In genomic region chr10:68989317-68989990, GRCh38 we compare ENCODE assay signal across 1 cellular context.
TF ChIP-seq lines count a peak whose summit lies in the region.

No MANE protein-coding gene starts in this region.

TF ChIP-seq in K562, 482 proteins besides CTCF, POLR2A, EP300 and RAD21 (continued from another document):
- 0 out of 2 replicates have a peak, but pooled peaks have one; percentile 28 for TF ChIP-seq HDGF (IDR thresholded peaks at IDR 0.05)
- 0 out of 2 replicates have a peak, but pooled peaks have one; percentile 15 for TF ChIP-seq GTF2E2 (tag; IDR thresholded peaks at IDR 0.05)
- no peak for TF ChIP-seq TOE1 (IDR thresholded peaks at IDR 0.05; ENCODE audit: borderline replicate concordance)
- 0 out of 2 replicates have a peak, but pooled peaks have one; percentile 70 for TF ChIP-seq TOE1 (CRISPR knock-in tag; IDR thresholded peaks at IDR 0.05; ENCODE audit: borderline replicate concordance, low read depth)
- TF ChIP-seq ZNF133 (CRISPR knock-in tag; IDR thresholded peaks at IDR 0.05) = no peak
